In the genomic region with DNA sequence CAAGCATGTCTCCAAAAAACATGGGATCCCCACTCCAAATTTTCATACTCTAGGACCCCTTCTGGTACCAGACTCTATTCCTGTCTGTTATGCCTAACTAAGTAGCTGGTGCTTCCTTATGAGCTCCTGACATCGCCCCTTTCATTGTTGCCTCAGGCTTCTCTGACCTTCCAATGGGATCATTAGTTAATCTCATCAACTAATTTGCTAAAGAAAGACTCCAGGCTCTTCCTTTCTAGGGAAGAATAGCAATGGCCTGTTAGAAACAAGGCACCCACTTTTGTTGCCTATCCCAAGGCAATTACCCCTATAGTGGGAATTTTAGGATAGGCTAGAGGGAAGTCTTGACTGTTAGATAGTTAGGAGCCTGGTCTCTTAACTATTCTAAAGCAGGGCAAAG, we compare ENCODE assay signal across 28 cellular contexts.
"Had no signal": no experiment of that assay in that cellular context is flagged by ENCODE, and none has a peak within 500 bp of the region (broad histone marks: within the 10 kb centered on the region; RNA-seq: fewer than 3 reads in every experiment).

No MANE protein-coding gene starts in this region.

- H3K36me3 Mint-ChIP-seq: natural killer cell; stimulated activated effector memory CD8-positive, alpha-beta T cell treated with anti-CD3 and anti-CD28 coated beads, Interleukin-12 subunit alpha, Interleukin-12 subunit beta, amount 100 ng/mL, for 72 hours; stimulated activated naive B cell treated with anti-CD40 and anti-IgM and Interleukin-4, amounts not matched to agents 10 μg/mL and 1 μg/mL and 100 μg/mL, for 72 hours had no signal

- H3K4me3 Mint-ChIP-seq: naive thymus-derived CD4-positive, alpha-beta T cell; natural killer cell; nephron; neural crest cell; stimulated activated effector memory CD8-positive, alpha-beta T cell treated with anti-CD3 and anti-CD28 coated beads, Interleukin-12 subunit alpha, Interleukin-12 subunit beta, amount 100 ng/mL, for 72 hours; stimulated activated naive B cell treated with anti-CD40 and anti-IgM and Interleukin-4, amounts not matched to agents 10 μg/mL and 1 μg/mL and 100 μg/mL, for 72 hours; stimulated activated naive CD8-positive, alpha-beta T cell treated with anti-CD3 and anti-CD28 coated beads, Interleukin-15, Interleukin-2, amounts not matched to agents 100 ng/mL and 50 ng/mL, for 24 hours had no signal

- H3K27me3 Mint-ChIP-seq: naive thymus-derived CD4-positive, alpha-beta T cell; progenitor cell of endocrine pancreas; stimulated activated naive B cell treated with anti-CD40 and anti-IgM and Interleukin-4, amounts not matched to agents 10 μg/mL and 1 μg/mL and 100 μg/mL, for 72 hours; stimulated activated naive CD8-positive, alpha-beta T cell treated with anti-CD3 and anti-CD28 coated beads, Interleukin-15, Interleukin-2, amounts not matched to agents 100 ng/mL and 50 ng/mL, for 24 hours had no signal

- H3K27me3 ChIP-seq: neutrophil, pancreas, right lobe of liver, sigmoid colon, stomach, thyroid gland, tibial nerve, upper lobe of left lung, vagina had no signal

- H3K27ac ChIP-seq: neutrophil, pancreas, psoas muscle, right lobe of liver, sigmoid colon, stomach, thoracic aorta, thyroid gland, tibial nerve, upper lobe of left lung, vagina had no signal

- H3K9me3 ChIP-seq: neutrophil, pancreas, psoas muscle, right lobe of liver, thoracic aorta, thyroid gland, vagina had no signal

- H3K9me3 Mint-ChIP-seq: natural killer cell; stimulated activated effector memory CD8-positive, alpha-beta T cell treated with anti-CD3 and anti-CD28 coated beads, Interleukin-12 subunit alpha, Interleukin-12 subunit beta, amount 100 ng/mL, for 72 hours had no signal

- DNase-seq: naive thymus-derived CD4-positive, alpha-beta T cell; natural killer cell; nucleus accumbens; pancreas; psoas muscle; right cardiac atrium; right lobe of liver; sigmoid colon; small intestine; stimulated activated CD4-positive, alpha-beta T cell treated with anti-CD3 and anti-CD28 coated beads, Interleukin-15, amount 100 ng/mL, for 24 hours; stimulated activated CD4-positive, alpha-beta T cell treated with anti-CD3 and anti-CD28 coated beads, Interleukin-2, amount 100 ng/mL, for 24 hours; stimulated activated CD4-positive, alpha-beta T cell treated with anti-CD3 and anti-CD28 coated beads, Interleukin-2, amount 100 ng/mL, for 48 hours; stimulated activated CD4-positive, alpha-beta T cell treated with anti-CD3 and anti-CD28 coated beads, Interleukin-4, amount 100 ng/mL, for 24 hours; stimulated activated naive B cell treated with anti-CD40 and anti-IgM and Interleukin-4, amounts not matched to agents 10 μg/mL and 1 μg/mL and 100 μg/mL, for 72 hours; stimulated activated naive CD4-positive, alpha-beta T cell treated with Interleukin-2 at 50 U/mL for 16 hours; stomach; thyroid gland; trophoblast cell; upper lobe of left lung had no signal

- ATAC-seq: naive thymus-derived CD4-positive, alpha-beta T cell; natural killer cell; pancreas; psoas muscle; right cardiac atrium; right lobe of liver; stimulated activated effector memory CD8-positive, alpha-beta T cell treated with anti-CD3 and anti-CD28 coated beads, Interleukin-12 subunit alpha, Interleukin-12 subunit beta, amount 100 ng/mL, for 72 hours; stimulated activated naive B cell treated with anti-CD40 and anti-IgM and Interleukin-4, amounts not matched to agents 10 μg/mL and 1 μg/mL and 100 μg/mL, for 72 hours had no signal

- H3K4me1 Mint-ChIP-seq: nephron, neural crest cell had no signal

- H3K36me3 ChIP-seq: neutrophil, pancreas, right lobe of liver, sigmoid colon, stomach, thoracic aorta, thyroid gland, tibial nerve, upper lobe of left lung, vagina had no signal

- H3K4me3 ChIP-seq: pancreas, psoas muscle, right lobe of liver, sigmoid colon, stomach, thoracic aorta, thyroid gland, tibial nerve, upper lobe of left lung, vagina had no signal

- H3K4me1 ChIP-seq: pancreas, psoas muscle, right lobe of liver, sigmoid colon, stomach, tibial nerve, upper lobe of left lung, vagina had no signal

- H3K27ac Mint-ChIP-seq: naive thymus-derived CD4-positive, alpha-beta T cell; natural killer cell; nephron; progenitor cell of endocrine pancreas; stimulated activated effector memory CD8-positive, alpha-beta T cell treated with anti-CD3 and anti-CD28 coated beads, Interleukin-12 subunit alpha, Interleukin-12 subunit beta, amount 100 ng/mL, for 72 hours; stimulated activated naive B cell treated with anti-CD40 and anti-IgM and Interleukin-4, amounts not matched to agents 10 μg/mL and 1 μg/mL and 100 μg/mL, for 72 hours; stimulated activated naive CD8-positive, alpha-beta T cell treated with anti-CD3 and anti-CD28 coated beads, Interleukin-15, Interleukin-2, amounts not matched to agents 100 ng/mL and 50 ng/mL, for 24 hours had no signal
